ENCODE assay signal across 21 cellular contexts in genomic region chr9:94490465-94490864, GRCh38.
DNase-seq lines count a peak whose midpoint lies in the region; ATAC-seq and TF ChIP-seq lines count a peak whose summit lies in the region.
"Had no signal": no experiment of that assay in that cellular context is flagged by ENCODE, and none has a peak within 500 bp of the region (broad histone marks: within the 10 kb centered on the region; RNA-seq: fewer than 3 reads in every experiment).

No MANE protein-coding gene starts in this region.

- no peak overlapping the region for H3K4me3 Mint-ChIP-seq in neural progenitor cell
- H3K4me3 Mint-ChIP-seq: activated B cell treated with CpG ODN at 0.5 μM for 24 hours; activated CD8-positive, alpha-beta T cell treated with anti-CD3 and anti-CD28 coated beads, Interleukin-2, amount 10 ng/mL, durations not matched to agents 7 days and 5 days; activated T-cell treated with anti-CD3 and anti-CD28 coated beads, Interleukin-2, amount 50 U/mL, for 24 hours; HFFc6; IgD-negative memory B cell had no signal

- H3K9ac ChIP-seq in SK-N-SH (no peak overlapping the region), neural progenitor cell (no peak overlapping the region)

- no peaks in the 10 kb centered on the region for H3K4me1 ChIP-seq in SK-N-SH (ENCODE audit: control insufficient read depth in 1 of 2, insufficient read depth in 2 of 2, low read depth in 1 of 2, low read length in 1 of 2)
- H3K4me1 ChIP-seq in SJCRH30, result no peaks in the 10 kb centered on the region
- H3K4me1 ChIP-seq in neural progenitor cell, result no peaks in the 10 kb centered on the region
- H3K4me1 ChIP-seq: heart right ventricle had no signal

- H3K36me3 Mint-ChIP-seq in neural progenitor cell, result no peaks in the 10 kb centered on the region
- H3K36me3 Mint-ChIP-seq: IgD-negative memory B cell had no signal

- H2AFZ ChIP-seq in SK-N-SH (ENCODE audit: low read depth), result no peak overlapping the region
- H2AFZ ChIP-seq in neural progenitor cell (replicated peaks), result no peak overlapping the region

- H3K27me3 Mint-ChIP-seq in neural progenitor cell (ENCODE audit: insufficient read depth, low read depth), result peaks cover 4% of the 10 kb centered on the region

- CTCF ChIA-PET in SK-N-SH (lab: Yijun Ruan, JAX), result no interaction called here

- no peak overlapping the region for H3K4me3 ChIP-seq in SK-N-SH (ENCODE audit: low read depth in 2 of 2, low read length in 1 of 2)
- no peak overlapping the region for H3K4me3 ChIP-seq in SJCRH30
- no peak overlapping the region for H3K4me3 ChIP-seq in fibroblast of mammary gland (ENCODE audit: control insufficient read depth, low read depth, low read length)
- no peak overlapping the region for H3K4me3 ChIP-seq in neural progenitor cell
- H3K4me3 ChIP-seq: heart right ventricle, lung had no signal

- H3K27ac ChIP-seq in SK-N-SH (ENCODE audit: low read depth in 2 of 2, low read length in 1 of 2) (no peak overlapping the region), SJCRH30 (no peak overlapping the region), neural progenitor cell (no peak overlapping the region)
- H3K27ac ChIP-seq: 22Rv1, heart right ventricle, HL-60 had no signal

- no peak for TF ChIP-seq CTCF in SK-N-SH (IDR thresholded peaks at IDR 0.05)
- no peak for TF ChIP-seq CTCF in fibroblast of mammary gland (conservative IDR thresholded peaks at IDR 0.05; ENCODE audit: control insufficient read depth, insufficient read depth, low read depth, low read length)
- TF ChIP-seq CTCF in neural progenitor cell (IDR thresholded peaks at IDR 0.05), result no peak

- H3K36me3 ChIP-seq in SK-N-SH (replicated peaks in 1 of 2; ENCODE audit: control insufficient read depth in 1 of 2, insufficient read depth in 2 of 2, low read length in 1 of 2), result no peaks in the 10 kb centered on the region
- H3K36me3 ChIP-seq in SJCRH30, result no peaks in the 10 kb centered on the region
- H3K36me3 ChIP-seq in neural progenitor cell, result no peaks in the 10 kb centered on the region
- H3K36me3 ChIP-seq: heart right ventricle had no signal

- WGBS in SK-N-SH (ENCODE audit: low lambda C conversion rate), result 42% methylated on average over 1 of the region's 1 CpG

- no peaks in the 10 kb centered on the region for H3K79me2 ChIP-seq in SK-N-SH (ENCODE audit: insufficient read depth)
- H3K79me2 ChIP-seq in neural progenitor cell (ENCODE audit: low read depth), result no peaks in the 10 kb centered on the region

- no peaks in the 10 kb centered on the region for H3K9me3 Mint-ChIP-seq in neural progenitor cell
- H3K9me3 Mint-ChIP-seq: activated B cell treated with CpG ODN at 0.5 μM for 24 hours; activated T-cell treated with anti-CD3 and anti-CD28 coated beads, Interleukin-2, amount 50 U/mL, for 24 hours; HFFc6 had no signal

- H3F3A ChIP-seq in SK-N-SH (replicated peaks; ENCODE audit: insufficient read depth), result no peaks in the 10 kb centered on the region
- H3F3A ChIP-seq in neural progenitor cell (ENCODE audit: low read depth), result no peaks in the 10 kb centered on the region

- TF ChIP-seq RAD21 in SK-N-SH (IDR thresholded peaks at IDR 0.05; ENCODE audit: low read length), result no peak

- H4K20me1 ChIP-seq in SK-N-SH (ENCODE audit: insufficient read depth) (no peaks in the 10 kb centered on the region), neural progenitor cell (ENCODE audit: low read depth) (peaks cover 11% of the 10 kb centered on the region)

- H3K9me2 ChIP-seq in SK-N-SH, result no peaks in the 10 kb centered on the region

- POLR2A ChIA-PET in SK-N-SH (lab: Yijun Ruan, JAX), result no interaction called here

- H3K27me3 ChIP-seq in SK-N-SH (ENCODE audit: insufficient read depth) (no peaks in the 10 kb centered on the region), SJCRH30 (no peaks in the 10 kb centered on the region), neural progenitor cell (no peaks in the 10 kb centered on the region)

- ATAC-seq in SK-N-SH treated with all-trans-retinoic acid at 6 μM for 48 hours (no peak), esophagus mucosa (no peak), HG02623 (IDR thresholded peaks at IDR 0.05; ENCODE audit: unreplicated experiment) (no peak)
- ATAC-seq: activated CD8-positive, alpha-beta T cell treated with anti-CD3 and anti-CD28 coated beads, Interleukin-2, amount 10 ng/mL, durations not matched to agents 7 days and 5 days; heart right ventricle had no signal

- H3K4me1 Mint-ChIP-seq in neural progenitor cell, result no peaks in the 10 kb centered on the region
- H3K4me1 Mint-ChIP-seq: activated B cell treated with CpG ODN at 0.5 μM for 24 hours, IgD-negative memory B cell had no signal

- H3K27ac Mint-ChIP-seq in neural progenitor cell, result no peak overlapping the region
- H3K27ac Mint-ChIP-seq: activated B cell treated with CpG ODN at 0.5 μM for 24 hours; activated CD8-positive, alpha-beta T cell treated with anti-CD3 and anti-CD28 coated beads, Interleukin-2, amount 10 ng/mL, durations not matched to agents 7 days and 5 days; activated T-cell treated with anti-CD3 and anti-CD28 coated beads, Interleukin-2, amount 50 U/mL, for 24 hours; HFFc6; IgD-negative memory B cell had no signal

- DNase-seq in SK-N-SH (no peak), SJCRH30 (peak; percentile 21 to 36), fibroblast of mammary gland (ENCODE audit: low read depth) (peak; percentile 2), neural progenitor cell (ENCODE audit: low spot score) (peak; percentile 41), NCI-H1930 (lab: John Stamatoyannopoulos, UW) (no peak)
- DNase-seq: activated B cell treated with CpG ODN at 0.5 μM for 24 hours; activated CD8-positive, alpha-beta T cell treated with anti-CD3 and anti-CD28 coated beads, Interleukin-2, amount 10 ng/mL, durations not matched to agents 7 days and 5 days; activated naive CD4-positive, alpha-beta T cell treated with anti-CD3 and anti-CD28 coated beads, Interleukin-2, amount 50 U/mL, for 16 hours; activated T-cell treated with anti-CD3 and anti-CD28 coated beads, Interleukin-2, amount 50 U/mL, for 24 hours; DMS79 treated with DMSO at 0.1 percent for 48 hours; heart right ventricle; HFFc6; NCI-H187; NCI-H345 had no signal

- no peak for TF ChIP-seq EP300 in SK-N-SH (IDR thresholded peaks at IDR 0.05; ENCODE audit: borderline replicate concordance in 1 of 2, low read depth in 1 of 2, low read length in 1 of 2)

- H3K4me2 ChIP-seq in SK-N-SH, result no peak overlapping the region
- H3K4me2 ChIP-seq in neural progenitor cell, result no peak overlapping the region

- no peaks in the 10 kb centered on the region for H3K9me3 ChIP-seq in SK-N-SH
- H3K9me3 ChIP-seq in SJCRH30 (replicated peaks), result no peaks in the 10 kb centered on the region
- H3K9me3 ChIP-seq in neural progenitor cell (ENCODE audit: low read depth), result no peaks in the 10 kb centered on the region
- H3K9me3 ChIP-seq: heart right ventricle had no signal

TF ChIP-seq in SK-N-SH, 30 proteins besides CTCF, POLR2A, EP300 and RAD21 (continues in another document):
- TF ChIP-seq MEF2A (IDR thresholded peaks at IDR 0.05; ENCODE audit: borderline replicate concordance, low read depth) (no peak), MXI1 (IDR thresholded peaks at IDR 0.05; ENCODE audit: low read depth, low read length) (no peak), YY1 (IDR thresholded peaks at IDR 0.05; ENCODE audit: low read depth) (no peak)

TF ChIP-seq in SK-N-SH treated with all-trans-retinoic acid at 6 μM for 48 hours, 23 proteins besides CTCF, POLR2A, EP300 and RAD21 (continues in another document):
- TF ChIP-seq, protein P1, sequence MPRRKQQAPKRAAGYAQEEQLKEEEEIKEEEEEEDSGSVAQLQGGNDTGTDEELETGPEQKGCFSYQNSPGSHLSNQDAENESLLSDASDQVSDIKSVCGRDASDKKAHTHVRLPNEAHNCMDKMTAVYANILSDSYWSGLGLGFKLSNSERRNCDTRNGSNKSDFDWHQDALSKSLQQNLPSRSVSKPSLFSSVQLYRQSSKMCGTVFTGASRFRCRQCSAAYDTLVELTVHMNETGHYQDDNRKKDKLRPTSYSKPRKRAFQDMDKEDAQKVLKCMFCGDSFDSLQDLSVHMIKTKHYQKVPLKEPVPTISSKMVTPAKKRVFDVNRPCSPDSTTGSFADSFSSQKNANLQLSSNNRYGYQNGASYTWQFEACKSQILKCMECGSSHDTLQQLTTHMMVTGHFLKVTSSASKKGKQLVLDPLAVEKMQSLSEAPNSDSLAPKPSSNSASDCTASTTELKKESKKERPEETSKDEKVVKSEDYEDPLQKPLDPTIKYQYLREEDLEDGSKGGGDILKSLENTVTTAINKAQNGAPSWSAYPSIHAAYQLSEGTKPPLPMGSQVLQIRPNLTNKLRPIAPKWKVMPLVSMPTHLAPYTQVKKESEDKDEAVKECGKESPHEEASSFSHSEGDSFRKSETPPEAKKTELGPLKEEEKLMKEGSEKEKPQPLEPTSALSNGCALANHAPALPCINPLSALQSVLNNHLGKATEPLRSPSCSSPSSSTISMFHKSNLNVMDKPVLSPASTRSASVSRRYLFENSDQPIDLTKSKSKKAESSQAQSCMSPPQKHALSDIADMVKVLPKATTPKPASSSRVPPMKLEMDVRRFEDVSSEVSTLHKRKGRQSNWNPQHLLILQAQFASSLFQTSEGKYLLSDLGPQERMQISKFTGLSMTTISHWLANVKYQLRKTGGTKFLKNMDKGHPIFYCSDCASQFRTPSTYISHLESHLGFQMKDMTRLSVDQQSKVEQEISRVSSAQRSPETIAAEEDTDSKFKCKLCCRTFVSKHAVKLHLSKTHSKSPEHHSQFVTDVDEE (CRISPR knock-in tag; IDR thresholded peaks at IDR 0.05), result no peak
- TF ChIP-seq TCF4 (CRISPR knock-in tag; IDR thresholded peaks at IDR 0.05; ENCODE audit: borderline replicate concordance), result no peak
- no peak for TF ChIP-seq TOX (CRISPR knock-in tag; IDR thresholded peaks at IDR 0.05; ENCODE audit: borderline replicate concordance)
- no peak for TF ChIP-seq PPARA (CRISPR knock-in tag; IDR thresholded peaks at IDR 0.05; ENCODE audit: borderline replicate concordance)
- no peak for TF ChIP-seq SNAI2 (CRISPR knock-in tag; IDR thresholded peaks at IDR 0.05)
- no peak for TF ChIP-seq ZNF70 (CRISPR knock-in tag; IDR thresholded peaks at IDR 0.05)
- no peak for TF ChIP-seq GLIS3 (CRISPR knock-in tag; IDR thresholded peaks at IDR 0.05)
- no peak for TF ChIP-seq OSR1 (CRISPR knock-in tag; IDR thresholded peaks at IDR 0.05)
- no peak for TF ChIP-seq ZFP30 (CRISPR knock-in tag; IDR thresholded peaks at IDR 0.05)
- TF ChIP-seq, protein P2, sequence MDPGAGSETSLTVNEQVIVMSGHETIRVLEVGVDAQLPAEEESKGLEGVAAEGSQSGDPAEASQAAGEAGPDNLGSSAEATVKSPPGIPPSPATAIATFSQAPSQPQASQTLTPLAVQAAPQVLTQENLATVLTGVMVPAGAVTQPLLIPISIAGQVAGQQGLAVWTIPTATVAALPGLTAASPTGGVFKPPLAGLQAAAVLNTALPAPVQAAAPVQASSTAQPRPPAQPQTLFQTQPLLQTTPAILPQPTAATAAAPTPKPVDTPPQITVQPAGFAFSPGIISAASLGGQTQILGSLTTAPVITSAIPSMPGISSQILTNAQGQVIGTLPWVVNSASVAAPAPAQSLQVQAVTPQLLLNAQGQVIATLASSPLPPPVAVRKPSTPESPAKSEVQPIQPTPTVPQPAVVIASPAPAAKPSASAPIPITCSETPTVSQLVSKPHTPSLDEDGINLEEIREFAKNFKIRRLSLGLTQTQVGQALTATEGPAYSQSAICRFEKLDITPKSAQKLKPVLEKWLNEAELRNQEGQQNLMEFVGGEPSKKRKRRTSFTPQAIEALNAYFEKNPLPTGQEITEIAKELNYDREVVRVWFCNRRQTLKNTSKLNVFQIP (CRISPR knock-in tag; IDR thresholded peaks at IDR 0.05; ENCODE audit: borderline replicate concordance, low read depth), result no peak

Comparison
In these comparisons a context has a peak if more than half of its experiments do, and no peak if none do; other contexts are left out.
1. DNase-seq: peak in SJCRH30 (2 of 2), fibroblast of mammary gland (single experiment) and neural progenitor cell (single experiment); none in SK-N-SH (single experiment) and NCI-H1930 (0 of 2).